In the genomic region with DNA sequence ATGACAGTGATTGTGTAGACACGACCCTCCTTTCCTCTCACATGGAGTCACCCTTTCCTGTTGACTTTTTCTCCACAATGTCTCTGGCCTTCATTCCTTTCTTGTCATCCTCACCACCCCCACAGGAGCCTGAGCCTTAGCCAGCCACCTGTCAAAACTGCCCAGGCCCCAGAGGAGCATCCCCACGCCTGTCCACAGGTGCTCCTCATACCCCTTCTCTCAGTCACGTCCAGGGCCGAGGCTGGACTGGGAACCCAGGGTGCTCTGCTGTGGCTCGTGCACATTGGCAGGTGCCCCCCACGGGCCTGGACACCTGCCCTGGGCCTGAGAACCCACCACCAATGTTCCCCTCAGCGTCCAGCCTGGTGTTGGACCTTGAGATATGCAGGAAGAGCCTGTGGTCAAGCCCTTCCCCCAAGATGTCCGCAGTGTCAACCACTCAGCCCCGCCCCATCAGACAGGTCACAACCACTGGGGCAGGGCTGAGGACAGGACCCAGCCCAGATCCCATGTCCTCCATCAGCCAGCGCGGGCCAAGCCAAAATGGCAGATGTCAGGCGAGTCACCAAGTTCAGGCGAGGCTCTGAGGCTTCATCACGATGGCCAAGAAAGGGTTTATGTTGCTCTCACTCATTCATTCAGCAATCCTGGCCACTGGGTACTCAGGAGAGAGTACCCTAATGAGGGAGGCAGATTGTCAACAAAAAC, we compare ENCODE assay signal across 9 cellular contexts.
DNase-seq lines count a peak whose midpoint lies in the region; ATAC-seq lines count a peak whose summit lies in the region.
"Had no signal": no experiment of that assay in that cellular context is flagged by ENCODE, and none has a peak within 500 bp of the region (broad histone marks: within the 10 kb centered on the region; RNA-seq: fewer than 3 reads in every experiment).

No MANE protein-coding gene starts in this region.

- H3K27ac Mint-ChIP-seq in activated T-helper 17 cell treated with anti-CD3 and anti-CD28 coated beads, Interleukin-2, amount 50 U/mL, for 72 hours: peak overlapping the region; percentile 46
- peak overlapping the region; percentile 5 to 75 for H3K27ac Mint-ChIP-seq in stimulated activated naive CD8-positive, alpha-beta T cell treated with anti-CD3 and anti-CD28 coated beads, Interleukin-15, amount 100 ng/mL, for 72 hours

- ATAC-seq in activated T-helper 17 cell treated with anti-CD3 and anti-CD28 coated beads, Interleukin-2, amount 50 U/mL, for 72 hours (replicated peaks): no peak
- peak; percentile 19 for ATAC-seq in left colon
- ATAC-seq in stimulated activated naive CD8-positive, alpha-beta T cell treated with anti-CD3 and anti-CD28 coated beads, Interleukin-15, amount 100 ng/mL, for 72 hours: no peak

- intact Hi-C loops in left colon (cut with DNase I, micrococcal nuclease): no loop called here

- no peaks in the 10 kb centered on the region for H3K36me3 Mint-ChIP-seq in activated T-helper 17 cell treated with anti-CD3 and anti-CD28 coated beads, Interleukin-2, amount 50 U/mL, for 72 hours (ENCODE audit: low read depth)

- H3K4me1 Mint-ChIP-seq in activated T-helper 17 cell treated with anti-CD3 and anti-CD28 coated beads, Interleukin-2, amount 50 U/mL, for 72 hours: peaks cover 19% of the 10 kb centered on the region
- H3K4me1 Mint-ChIP-seq in stimulated activated naive CD8-positive, alpha-beta T cell treated with anti-CD3 and anti-CD28 coated beads, Interleukin-15, amount 100 ng/mL, for 72 hours: peaks cover 5% of the 10 kb centered on the region

- no peak overlapping the region for H3K4me3 Mint-ChIP-seq in activated T-helper 17 cell treated with anti-CD3 and anti-CD28 coated beads, Interleukin-2, amount 50 U/mL, for 72 hours
- no peak overlapping the region for H3K4me3 Mint-ChIP-seq in stimulated activated naive CD8-positive, alpha-beta T cell treated with anti-CD3 and anti-CD28 coated beads, Interleukin-15, amount 100 ng/mL, for 72 hours

- DNase-seq in DMS53 (lab: John Stamatoyannopoulos, UW): peak; percentile 46
- DNase-seq in DMS53 treated with DMSO at 0.1 percent for 48 hours (lab: John Stamatoyannopoulos, UW; ENCODE audit: unreplicated experiment): no peak
- no peak for DNase-seq in left colon
- DNase-seq in stimulated activated naive CD8-positive, alpha-beta T cell treated with anti-CD3 and anti-CD28 coated beads, Interleukin-15, amount 100 ng/mL, for 72 hours: no peak
- DNase-seq in NCI-H69 (lab: John Stamatoyannopoulos, UW): no peak
- no peak for DNase-seq in foreskin melanocyte
- no peak for DNase-seq in 8988T
- DNase-seq: T-helper 9 cell had no signal

- no peaks in the 10 kb centered on the region for H3K9me3 Mint-ChIP-seq in activated T-helper 17 cell treated with anti-CD3 and anti-CD28 coated beads, Interleukin-2, amount 50 U/mL, for 72 hours
- H3K9me3 Mint-ChIP-seq in stimulated activated naive CD8-positive, alpha-beta T cell treated with anti-CD3 and anti-CD28 coated beads, Interleukin-15, amount 100 ng/mL, for 72 hours: no peaks in the 10 kb centered on the region

- no peaks in the 10 kb centered on the region for H3K27me3 Mint-ChIP-seq in activated T-helper 17 cell treated with anti-CD3 and anti-CD28 coated beads, Interleukin-2, amount 50 U/mL, for 72 hours
- no peaks in the 10 kb centered on the region for H3K27me3 Mint-ChIP-seq in stimulated activated naive CD8-positive, alpha-beta T cell treated with anti-CD3 and anti-CD28 coated beads, Interleukin-15, amount 100 ng/mL, for 72 hours
